ENCODE assay signal across 10 cellular contexts in the genomic region with DNA sequence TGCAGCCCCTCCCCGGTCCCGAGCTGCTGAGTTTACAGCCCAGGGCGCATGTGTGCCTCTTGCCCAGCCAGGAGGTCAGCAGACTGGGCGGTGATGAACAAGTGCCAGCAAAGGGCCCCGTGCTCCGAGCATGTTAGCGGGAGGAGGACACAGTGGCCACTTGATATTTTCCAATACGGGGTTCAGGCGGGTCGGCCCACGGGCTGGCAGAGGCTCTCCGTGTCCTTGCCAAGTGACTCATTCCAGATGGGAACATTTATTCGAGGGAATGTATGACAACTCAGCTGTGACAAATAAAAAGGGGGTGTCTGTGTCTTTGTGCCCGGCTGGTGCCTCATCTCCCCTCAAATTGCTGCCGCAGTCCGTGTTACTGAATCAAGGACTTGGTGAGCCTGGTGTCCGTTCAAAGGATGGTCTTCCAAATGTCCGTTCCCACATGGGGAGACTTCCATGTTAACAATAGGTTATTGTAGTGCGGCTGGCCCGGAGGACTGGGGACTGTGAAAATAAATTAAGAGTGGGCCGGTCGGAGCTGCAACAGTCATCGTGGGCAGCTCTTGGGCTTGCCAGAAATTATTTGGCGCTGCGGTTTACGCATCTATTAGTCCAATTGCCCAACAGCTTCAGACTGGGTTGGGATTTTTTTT.
DNase-seq lines count a peak whose midpoint lies in the region; ATAC-seq and TF ChIP-seq lines count a peak whose summit lies in the region.
"Had no signal": no experiment of that assay in that cellular context is flagged by ENCODE, and none has a peak within 500 bp of the region (broad histone marks: within the 10 kb centered on the region; RNA-seq: fewer than 3 reads in every experiment).

No MANE protein-coding gene starts in this region.

- H3K36me3 Mint-ChIP-seq in MCF 10A (ENCODE audit: insufficient read depth, unreplicated experiment): no peaks in the 10 kb centered on the region
- H3K36me3 Mint-ChIP-seq: activated naive CD8-positive, alpha-beta T cell had no signal

- POLR2A ChIA-PET in MCF 10A (lab: Yijun Ruan, JAX): interaction anchor here (0.6 kb wide), 1 partner anchor 207 kb away, joined by 3 read pairs; no protein-coding TSS in a partner anchor

- TF ChIP-seq POLR2A in sigmoid colon (IDR thresholded peaks at IDR 0.05): no peak

- H3K27ac Mint-ChIP-seq in MCF 10A (ENCODE audit: low read depth, unreplicated experiment): no peak overlapping the region
- H3K27ac Mint-ChIP-seq: activated naive CD8-positive, alpha-beta T cell had no signal

- H3K4me3 ChIP-seq in right atrium auricular region (no peak overlapping the region), sigmoid colon (no peak overlapping the region)

- 74 to 75% methylated on average over 26 of the region's 26 CpGs for WGBS in sigmoid colon, 2 donors

- H3K4me3 Mint-ChIP-seq in MCF 10A (ENCODE audit: unreplicated experiment): peak overlapping the region; percentile 28
- H3K4me3 Mint-ChIP-seq: activated naive CD8-positive, alpha-beta T cell had no signal

- H3K4me1 ChIP-seq in right atrium auricular region (peaks cover 0 to 29% of the 10 kb centered on the region in 2 donors), sigmoid colon (peaks cover 0 to 16% (median 6%) of the 10 kb centered on the region in 4 donors)

- ATAC-seq in GM18861 (IDR thresholded peaks at IDR 0.05; ENCODE audit: unreplicated experiment): no peak

- no TSS peak for BruUV-seq in MCF 10A (replicated peaks; lab: Mats Ljungman, UMichigan)

- DNase-seq in Daoy (ENCODE audit: low read depth) (peak; percentile 57), MCF 10A (ENCODE audit: unreplicated experiment) (peak; percentile 36), right atrium auricular region (ENCODE audit: low spot score) (peak; percentile 92), sigmoid colon (peak; percentile 89), NCI-H1436 treated with DMSO at 0.1 percent for 48 hours (lab: John Stamatoyannopoulos, UW) (no peak), NCI-H510A treated with DMSO at 0.1 percent for 48 hours (lab: John Stamatoyannopoulos, UW) (no peak), NCI-H187 (lab: John Stamatoyannopoulos, UW) (no peak)
- DNase-seq: NCI-H1417 treated with DMSO at 0.1 percent for 48 hours had no signal

- TF ChIP-seq EP300 in sigmoid colon (IDR thresholded peaks at IDR 0.05): peak in 1 of 4 donors; percentile 10

- H3K27me3 ChIP-seq in right atrium auricular region: no peaks in the 10 kb centered on the region
- no peaks in the 10 kb centered on the region for H3K27me3 ChIP-seq in sigmoid colon

- no peaks in the 10 kb centered on the region for H3K36me3 ChIP-seq in right atrium auricular region
- H3K36me3 ChIP-seq in sigmoid colon: no peaks in the 10 kb centered on the region

- H3K27ac ChIP-seq in right atrium auricular region (peak overlapping the region; percentile 25 to 48), sigmoid colon (peak overlapping the region; percentile 27 to 60 (median 50))

- H3K9me3 ChIP-seq in right atrium auricular region (no peaks in the 10 kb centered on the region), sigmoid colon (no peaks in the 10 kb centered on the region)

- TF ChIP-seq CTCF in MCF 10A (IDR thresholded peaks at IDR 0.05; ENCODE audit: unreplicated experiment): no peak
- no peak for TF ChIP-seq CTCF in right atrium auricular region (IDR thresholded peaks at IDR 0.05)
- TF ChIP-seq CTCF in sigmoid colon (IDR thresholded peaks at IDR 0.05): no peak

- CTCF ChIA-PET in MCF 10A (lab: Yijun Ruan, JAX): interaction anchor here (0.6 to 1.7 kb wide), 3 partner anchors 11 to 290 kb away, joined by 3 to 7 read pairs (median 5); no protein-coding TSS in a partner anchor

- peaks cover 19% of the 10 kb centered on the region for H3K4me1 Mint-ChIP-seq in MCF 10A (ENCODE audit: insufficient read depth, unreplicated experiment)

- no peaks in the 10 kb centered on the region for H3K27me3 Mint-ChIP-seq in MCF 10A (ENCODE audit: insufficient read depth, unreplicated experiment)
- H3K27me3 Mint-ChIP-seq: activated naive CD8-positive, alpha-beta T cell had no signal

- intact Hi-C loops in MCF 10A (cut with micrococcal nuclease) (no loop called here), sigmoid colon (cut with DNase I) (no loop called here)

- H3K9me3 Mint-ChIP-seq in MCF 10A (ENCODE audit: unreplicated experiment): no peaks in the 10 kb centered on the region

Comparison
In these comparisons a context has a peak if more than half of its experiments do, and no peak if none do; other contexts are left out.
1. DNase-seq: peak in Daoy (single experiment), MCF 10A (single experiment), right atrium auricular region (single experiment) and sigmoid colon (single experiment); none in NCI-H1436 treated with DMSO at 0.1 percent for 48 hours (single experiment), NCI-H510A treated with DMSO at 0.1 percent for 48 hours (single experiment) and NCI-H187 (0 of 2).